Comparison of ENCODE assay signal across 22 cellular contexts in genomic region chr13:79379274-79379673, GRCh38.
"Had no signal": no experiment of that assay in that cellular context is flagged by ENCODE, and none has a peak within 500 bp of the region (broad histone marks: within the 10 kb centered on the region; RNA-seq: fewer than 3 reads in every experiment).

No MANE protein-coding gene starts in this region.

- H3K4me3 ChIP-seq: gastroesophageal sphincter, left lung, lung, pancreas, right lobe of liver, spleen, upper lobe of right lung, vagina had no signal

- H3K27ac Mint-ChIP-seq: natural killer cell treated with Interleukin-12 subunit alpha and Interleukin-12 subunit beta and Interleukin-15 and Interleukin-18, amount 100 ng/mL, for 72 hours; progenitor cell of endocrine pancreas; stimulated activated naive B cell treated with anti-CD40 and anti-IgM and Interleukin-4, amounts not matched to agents 10 μg/mL and 1 μg/mL and 100 μg/mL, for 72 hours had no signal

- H3K4me1 ChIP-seq: gastroesophageal sphincter, upper lobe of right lung, vagina had no signal

- H3K27ac ChIP-seq: gastroesophageal sphincter, left lung, pancreas, right lobe of liver, spleen, upper lobe of right lung, vagina had no signal

- H3K4me3 Mint-ChIP-seq: immature natural killer cell; natural killer cell treated with Interleukin-12 subunit alpha and Interleukin-12 subunit beta and Interleukin-15 and Interleukin-18, amount 100 ng/mL, for 72 hours; stimulated activated naive B cell treated with anti-CD40 and anti-IgM and Interleukin-4, amounts not matched to agents 10 μg/mL and 1 μg/mL and 100 μg/mL, for 72 hours had no signal

- H3K27me3 ChIP-seq: gastroesophageal sphincter, left lung, pancreas, right lobe of liver, spleen, upper lobe of right lung, vagina had no signal

- H3K27me3 Mint-ChIP-seq: natural killer cell treated with Interleukin-12 subunit alpha and Interleukin-12 subunit beta and Interleukin-15 and Interleukin-18, amount 100 ng/mL, for 72 hours; progenitor cell of endocrine pancreas; stimulated activated naive B cell treated with anti-CD40 and anti-IgM and Interleukin-4, amounts not matched to agents 10 μg/mL and 1 μg/mL and 100 μg/mL, for 72 hours had no signal

- ATAC-seq: esophagus mucosa; gastroesophageal sphincter; left lung; natural killer cell treated with Interleukin-12 subunit alpha and Interleukin-12 subunit beta and Interleukin-15 and Interleukin-18, amount 100 ng/mL, for 72 hours; right lobe of liver; stimulated activated naive B cell treated with anti-CD40 and anti-IgM and Interleukin-4, amounts not matched to agents 10 μg/mL and 1 μg/mL and 100 μg/mL, for 72 hours; upper lobe of right lung had no signal

- H3K9me3 Mint-ChIP-seq: immature natural killer cell; natural killer cell treated with Interleukin-12 subunit alpha and Interleukin-12 subunit beta and Interleukin-15 and Interleukin-18, amount 100 ng/mL, for 72 hours; stimulated activated naive B cell treated with anti-CD40 and anti-IgM and Interleukin-4, amounts not matched to agents 10 μg/mL and 1 μg/mL and 100 μg/mL, for 72 hours had no signal

- DNase-seq: effector memory CD4-positive, alpha-beta T cell; foreskin fibroblast; glutamatergic neuron; immature natural killer cell; left lung; mesenchymal stem cell; midbrain; occipital lobe; pancreas; right lobe of liver; spleen; stimulated activated CD4-positive, alpha-beta T cell treated with anti-CD3 and anti-CD28 coated beads, Interleukin-15, amount 100 ng/mL, for 24 hours; stimulated activated CD4-positive, alpha-beta T cell treated with anti-CD3 and anti-CD28 coated beads, Interleukin-1b, Interleukin-23, amount 100 ng/mL, for 48 hours; stimulated activated CD4-positive, alpha-beta T cell treated with anti-CD3 and anti-CD28 coated beads, Interleukin-4, amount 100 ng/mL, for 24 hours; stimulated activated naive B cell treated with anti-CD40 and anti-IgM and Interleukin-4, amounts not matched to agents 10 μg/mL and 1 μg/mL and 100 μg/mL, for 72 hours; upper lobe of right lung had no signal

- H3K9me3 ChIP-seq: gastroesophageal sphincter, left lung, pancreas, right lobe of liver, spleen, upper lobe of right lung, vagina had no signal
